ENCODE assay signal across 8 cellular contexts in the genomic region with DNA sequence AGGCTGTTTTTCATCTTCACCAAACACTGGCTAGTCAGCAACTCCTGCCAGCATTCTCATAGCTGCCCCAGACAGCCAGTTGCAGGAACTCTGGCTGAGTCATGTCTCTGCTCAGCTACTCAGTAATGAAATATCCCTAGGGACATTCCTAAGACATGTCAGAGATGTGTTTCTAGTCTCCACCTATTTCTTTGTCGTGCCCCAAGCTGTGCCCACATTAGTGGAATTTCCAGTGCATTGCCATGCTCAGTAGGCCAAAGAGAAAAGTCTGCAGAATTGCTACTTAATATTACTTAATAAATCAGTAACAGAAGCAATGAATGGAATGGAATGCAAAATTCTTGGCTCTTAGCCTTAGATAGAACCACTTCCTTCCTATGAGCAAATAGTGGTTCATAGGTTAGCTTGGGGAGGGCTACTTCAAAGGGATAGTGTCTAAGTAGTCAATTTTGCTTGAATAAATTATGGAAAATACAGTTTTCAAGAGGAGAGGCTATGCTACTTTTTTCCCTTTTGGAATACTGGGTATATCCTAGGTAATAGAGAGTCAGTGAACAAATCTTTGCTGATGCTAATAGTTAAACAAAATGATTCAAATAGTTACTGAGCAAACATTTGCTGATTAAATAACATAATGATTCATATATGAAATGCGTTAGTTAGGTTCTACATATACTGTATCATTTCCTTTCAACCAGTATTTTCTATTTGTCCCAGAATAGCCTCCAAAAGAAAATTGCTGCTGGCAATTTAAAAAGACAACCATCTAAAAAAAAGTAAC. TPM values are rescaled to one million over a fixed set of nuclear protein-coding genes. Genes with fewer than 3 reads are reported as not detected.
A peak's percentile ranks its signal among the peaks of the same experiment; 100 is the strongest.
DNase-seq lines count a peak whose midpoint lies in the region; ATAC-seq and TF ChIP-seq lines count a peak whose summit lies in the region.

No MANE protein-coding gene starts in this region.

- H3K9me3 ChIP-seq in BE2C (no peaks in the 10 kb centered on the region), esophagus muscularis mucosa (no peaks in the 10 kb centered on the region)

- H3K36me3 Mint-ChIP-seq in nephron (ENCODE audit: low read depth), result no peaks in the 10 kb centered on the region
- H3K36me3 Mint-ChIP-seq in stimulated activated effector memory CD8-positive, alpha-beta T cell treated with anti-CD3 and anti-CD28 coated beads, Interleukin-12 subunit alpha, Interleukin-12 subunit beta, amount 100 ng/mL, for 72 hours, result no peaks in the 10 kb centered on the region

- H3K27me3 Mint-ChIP-seq in nephron (ENCODE audit: low read depth), result no peaks in the 10 kb centered on the region

- no peaks in the 10 kb centered on the region for H3K9me3 Mint-ChIP-seq in nephron
- H3K9me3 Mint-ChIP-seq in stimulated activated effector memory CD8-positive, alpha-beta T cell treated with anti-CD3 and anti-CD28 coated beads, Interleukin-12 subunit alpha, Interleukin-12 subunit beta, amount 100 ng/mL, for 72 hours, result peaks cover 12% of the 10 kb centered on the region

- DNase-seq in BE2C (peak; percentile 29), NCI-H446 treated with DMSO at 0.1 percent for 48 hours (lab: John Stamatoyannopoulos, UW) (peak; percentile 53), esophagus muscularis mucosa (ENCODE audit: extremely low spot score) (no peak), T-helper 9 cell (no peak), posterior cingulate gyrus (no peak), SKM-1 (lab: John Stamatoyannopoulos, UW; ENCODE audit: unreplicated experiment) (no peak)
- DNase-seq in stimulated activated effector memory CD8-positive, alpha-beta T cell treated with anti-CD3 and anti-CD28 coated beads, Interleukin-12 subunit alpha, Interleukin-12 subunit beta, amount 100 ng/mL, for 72 hours (ENCODE audit: low spot score in 2 of 2), result no peak

- H3K36me3 ChIP-seq in BE2C (no peaks in the 10 kb centered on the region), esophagus muscularis mucosa (no peaks in the 10 kb centered on the region)

- whole genome bisulfite sequencing in esophagus muscularis mucosa, result 52% methylated on average over 2 of the region's 2 CpGs

- no peak for TF ChIP-seq POLR2A in esophagus muscularis mucosa (IDR thresholded peaks at IDR 0.05; ENCODE audit: low read depth)

- peaks cover 33% of the 10 kb centered on the region for H3K4me1 Mint-ChIP-seq in nephron
- no peaks in the 10 kb centered on the region for H3K4me1 Mint-ChIP-seq in stimulated activated effector memory CD8-positive, alpha-beta T cell treated with anti-CD3 and anti-CD28 coated beads, Interleukin-12 subunit alpha, Interleukin-12 subunit beta, amount 100 ng/mL, for 72 hours

- H3K4me1 ChIP-seq in BE2C, result peaks cover 8% of the 10 kb centered on the region
- peaks cover 10 to 40% (median 31%) of the 10 kb centered on the region in 4 donors for H3K4me1 ChIP-seq in esophagus muscularis mucosa

- TF ChIP-seq CTCF in BE2C (IDR thresholded peaks at IDR 0.05; ENCODE audit: low read depth, low read length), result no peak
- TF ChIP-seq CTCF in esophagus muscularis mucosa (IDR thresholded peaks at IDR 0.05), result no peak
- no peak for TF ChIP-seq CTCF in nephron (IDR thresholded peaks at IDR 0.05; ENCODE audit: unreplicated experiment in 3 of 3)

- TF ChIP-seq EP300 in esophagus muscularis mucosa (IDR thresholded peaks at IDR 0.05), result no peak

- intact Hi-C loops in esophagus muscularis mucosa (cut with DNase I), result no loop called here
- intact Hi-C loops in posterior cingulate gyrus (cut with DNase I), result no loop called here

- H3K27me3 ChIP-seq in BE2C (no peaks in the 10 kb centered on the region), esophagus muscularis mucosa (no peaks in the 10 kb centered on the region)

- peak overlapping the region; percentile 55 to 71 (median 63) for H3K27ac ChIP-seq in esophagus muscularis mucosa (replicated peaks in 1 of 4)

- no peak overlapping the region for H3K4me3 ChIP-seq in BE2C (ENCODE audit: low read depth, low read length)
- no peak overlapping the region for H3K4me3 ChIP-seq in esophagus muscularis mucosa

- peak overlapping the region; percentile 87 to 91 (median 89) for H3K27ac Mint-ChIP-seq in nephron
- H3K27ac Mint-ChIP-seq in stimulated activated effector memory CD8-positive, alpha-beta T cell treated with anti-CD3 and anti-CD28 coated beads, Interleukin-12 subunit alpha, Interleukin-12 subunit beta, amount 100 ng/mL, for 72 hours, result no peak overlapping the region

- no peak for ATAC-seq in stimulated activated effector memory CD8-positive, alpha-beta T cell treated with anti-CD3 and anti-CD28 coated beads, Interleukin-12 subunit alpha, Interleukin-12 subunit beta, amount 100 ng/mL, for 72 hours

- H3K4me3 Mint-ChIP-seq in nephron, result peak overlapping the region in 1 of 3 experiments; percentile 29
- H3K4me3 Mint-ChIP-seq in stimulated activated effector memory CD8-positive, alpha-beta T cell treated with anti-CD3 and anti-CD28 coated beads, Interleukin-12 subunit alpha, Interleukin-12 subunit beta, amount 100 ng/mL, for 72 hours, result no peak overlapping the region

RNA-seq across cellular contexts. Expression of gene SEMA3C, which starts 23.6 kb away (rescaled TPM):
- polyA plus RNA-seq in BE2C (2012; ENCODE audit: insufficient read depth, insufficient read length, low read depth), result 5.1 TPM
- 100 to 1,000 TPM; 117 to 181 (median 158) TPM for total RNA-seq in esophagus muscularis mucosa

Comparison
In these comparisons a context has a peak if more than half of its experiments do, and no peak if none do; other contexts are left out.
1. DNase-seq: peak in BE2C (single experiment) and NCI-H446 treated with DMSO at 0.1 percent for 48 hours (single experiment); none in esophagus muscularis mucosa (single experiment), T-helper 9 cell (single experiment), posterior cingulate gyrus (0 of 10), stimulated activated effector memory CD8-positive, alpha-beta T cell treated with anti-CD3 and anti-CD28 coated beads, Interleukin-12 subunit alpha, Interleukin-12 subunit beta, amount 100 ng/mL, for 72 hours (0 of 2) and SKM-1 (single experiment).